9 cellular contexts compared by ENCODE assay signal in the genomic region with DNA sequence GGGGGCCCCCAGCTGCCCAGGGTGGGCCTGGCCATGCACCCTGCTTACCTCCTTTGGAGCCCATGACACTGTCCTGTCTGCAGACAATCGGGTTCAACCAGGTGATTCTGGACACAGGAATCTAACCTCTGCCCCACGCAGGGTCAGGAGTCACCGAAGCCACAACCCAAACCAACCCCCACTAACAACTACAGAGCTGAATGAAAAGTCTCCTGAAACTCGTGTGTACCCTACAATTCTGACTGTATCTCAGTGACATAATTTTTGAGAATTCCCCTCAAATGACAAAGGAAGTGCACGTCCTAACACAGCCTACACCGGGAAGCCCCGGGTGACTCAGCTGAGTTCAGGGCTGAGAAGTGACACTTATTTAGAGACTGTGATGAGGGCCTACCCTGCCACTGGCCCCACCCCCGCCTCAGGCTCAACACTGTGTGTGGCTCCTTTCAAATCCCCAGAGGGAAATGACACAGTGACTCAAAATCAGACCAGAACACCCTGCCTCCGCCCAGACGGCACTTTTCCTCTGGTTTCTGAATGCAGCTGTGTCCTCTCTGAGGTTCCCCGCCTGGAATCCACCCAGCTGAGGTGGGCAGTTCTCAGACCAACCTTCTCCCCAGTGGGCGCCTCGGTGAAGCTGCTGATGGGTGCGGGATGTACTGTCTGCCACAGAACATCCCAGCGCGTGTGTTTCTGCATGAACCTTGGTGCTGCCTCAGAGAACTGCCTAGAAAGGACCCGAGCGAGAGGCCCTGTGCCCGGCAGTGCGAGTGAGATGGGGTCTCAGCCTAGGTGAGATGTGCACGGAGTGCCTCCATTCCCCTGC. TPM values are rescaled to one million over a fixed set of nuclear protein-coding genes. Genes with fewer than 3 reads are reported as not detected.
DNase-seq lines count a peak whose midpoint lies in the region; ATAC-seq and TF ChIP-seq lines count a peak whose summit lies in the region.
"Had no signal": no experiment of that assay in that cellular context is flagged by ENCODE, and none has a peak within 500 bp of the region (broad histone marks: within the 10 kb centered on the region; RNA-seq: fewer than 3 reads in every experiment).

No MANE protein-coding gene starts in this region.

- H4K20me1 ChIP-seq in smooth muscle cell (ENCODE audit: low read depth), result peaks cover 12% of the 10 kb centered on the region

- H3K27me3 Mint-ChIP-seq in CD14-positive monocyte (ENCODE audit: low read depth in 3 of 3) (no peaks in the 10 kb centered on the region), endodermal cell (ENCODE audit: insufficient read depth) (no peaks in the 10 kb centered on the region)

- no peak overlapping the region for H2AFZ ChIP-seq in smooth muscle cell (ENCODE audit: low read depth)

- TF ChIP-seq CTCF in CD14-positive monocyte (IDR thresholded peaks at IDR 0.05) (no peak), endodermal cell (conservative IDR thresholded peaks at IDR 0.05) (no peak), smooth muscle cell (IDR thresholded peaks at IDR 0.05; ENCODE audit: borderline replicate concordance, insufficient read depth, poor library complexity, severe bottlenecking) (no peak), ovary (IDR thresholded peaks at IDR 0.05) (no peak)

- peaks cover 23% of the 10 kb centered on the region for H3K79me2 ChIP-seq in smooth muscle cell (ENCODE audit: low read depth)

- peaks cover 16% of the 10 kb centered on the region for H3F3A ChIP-seq in smooth muscle cell (ENCODE audit: low read depth)

- H3K27ac ChIP-seq in endodermal cell (ENCODE audit: low read depth, low read length) (no peak overlapping the region), smooth muscle cell (ENCODE audit: low read depth) (peak overlapping the region; percentile 98), ovary (no peak overlapping the region)
- H3K27ac ChIP-seq: HL-60 had no signal

- peak overlapping the region; percentile 78 to 94 (median 91) for H3K27ac Mint-ChIP-seq in CD14-positive monocyte
- H3K27ac Mint-ChIP-seq in endodermal cell, result peak overlapping the region; percentile 66

- H3K36me3 Mint-ChIP-seq in CD14-positive monocyte (peaks cover 69 to 87% of the 10 kb centered on the region in 2 donors), endodermal cell (ENCODE audit: low read depth) (peaks cover 45% of the 10 kb centered on the region)

- peaks cover 48% of the 10 kb centered on the region for H3K36me3 ChIP-seq in endodermal cell (ENCODE audit: control insufficient read depth, insufficient read depth, low read length)
- H3K36me3 ChIP-seq in smooth muscle cell (ENCODE audit: low read depth), result no peaks in the 10 kb centered on the region
- H3K36me3 ChIP-seq in ovary, result no peaks in the 10 kb centered on the region

- peak; percentile 85 for ATAC-seq in GM19455 (IDR thresholded peaks at IDR 0.05; ENCODE audit: unreplicated experiment)
- ATAC-seq in HG03565 (IDR thresholded peaks at IDR 0.05; ENCODE audit: unreplicated experiment), result peak; percentile 82

- no peak for TF ChIP-seq POLR2A in ovary (IDR thresholded peaks at IDR 0.05)

- H3K9me3 ChIP-seq in endodermal cell (ENCODE audit: control insufficient read depth, low read length), result no peaks in the 10 kb centered on the region
- no peaks in the 10 kb centered on the region for H3K9me3 ChIP-seq in smooth muscle cell (replicated peaks; ENCODE audit: low read depth)
- H3K9me3 ChIP-seq in ovary, result no peaks in the 10 kb centered on the region

- H3K4me1 Mint-ChIP-seq in CD14-positive monocyte, result peaks cover 9% of the 10 kb centered on the region
- H3K4me1 Mint-ChIP-seq in endodermal cell, result no peaks in the 10 kb centered on the region

- no peak overlapping the region for H3K4me3 ChIP-seq in endodermal cell (ENCODE audit: low read length)
- H3K4me3 ChIP-seq in smooth muscle cell, result no peak overlapping the region
- no peak overlapping the region for H3K4me3 ChIP-seq in ovary

- H3K4me3 Mint-ChIP-seq in CD14-positive monocyte (no peak overlapping the region), endodermal cell (no peak overlapping the region)

- peak; percentile 80 for DNase-seq in CD14-positive monocyte (ENCODE audit: low spot score)
- DNase-seq in activated CD4-positive, alpha-beta T cell treated with anti-CD3 and anti-CD28 coated beads, Interleukin-2, amount 50 U/mL, for 1 hour, result peak; percentile 74
- no peak for DNase-seq in endodermal cell
- DNase-seq in smooth muscle cell (lab: John Stamatoyannopoulos, UW; ENCODE audit: unreplicated experiment), result peak; percentile 68
- DNase-seq in NCI-H1436 treated with DMSO at 0.1 percent for 48 hours (lab: John Stamatoyannopoulos, UW), result no peak
- DNase-seq in ovary, result no peak

- H3K9ac ChIP-seq in endodermal cell (ENCODE audit: extremely low read depth, low read length, poor library complexity, severe bottlenecking) (no peak overlapping the region), smooth muscle cell (ENCODE audit: low read depth) (peak overlapping the region; percentile 86)

- no peaks in the 10 kb centered on the region for H3K27me3 ChIP-seq in endodermal cell (ENCODE audit: control insufficient read depth, insufficient read depth, low read length, poor library complexity, severe bottlenecking)
- no peaks in the 10 kb centered on the region for H3K27me3 ChIP-seq in smooth muscle cell (ENCODE audit: low read depth)
- no peaks in the 10 kb centered on the region for H3K27me3 ChIP-seq in ovary

- intact Hi-C loops in CD14-positive monocyte (cut with micrococcal nuclease), result no loop called here
- intact Hi-C loops in ovary (cut with DNase I), result no loop called here

- no peak for TF ChIP-seq EP300 in ovary (IDR thresholded peaks at IDR 0.05)

- H3K9me3 Mint-ChIP-seq in CD14-positive monocyte, result no peaks in the 10 kb centered on the region
- H3K9me3 Mint-ChIP-seq in endodermal cell, result no peaks in the 10 kb centered on the region

- H3K4me1 ChIP-seq in endodermal cell (ENCODE audit: control insufficient read depth, insufficient read depth, low read length) (no peaks in the 10 kb centered on the region), smooth muscle cell (ENCODE audit: low read depth) (peaks cover 5% of the 10 kb centered on the region), ovary (ENCODE audit: insufficient read depth) (peaks cover 6% of the 10 kb centered on the region)

- 85 to 88% methylated on average over 15 to 21 of the region's 21 CpGs for WGBS in endodermal cell (ENCODE audit: insufficient coverage in 1 of 2, insufficient read length in 1 of 2), 2 experiments
- WGBS in smooth muscle cell (ENCODE audit: low lambda C conversion rate), result 34% methylated on average over 21 of the region's 21 CpGs
- 79 to 83% (median 79%) methylated on average over 19 to 21 of the region's 21 CpGs for WGBS in ovary, 3 donors

- H3K4me2 ChIP-seq in smooth muscle cell, result peak overlapping the region; percentile 74

RNA-seq across cellular contexts. Expression of a gene that starts 9.9 kb away (rescaled TPM):
- polyA plus RNA-seq in CD14-positive monocyte, result 10 to 100 TPM; 27.6 to 28.2 TPM
- total RNA-seq in endodermal cell, result 10 to 100 TPM; 33.1 to 36.5 TPM
- polyA plus RNA-seq in endodermal cell (2013, experiment 1 of 2), result 23.3 TPM
- polyA plus RNA-seq in endodermal cell (2013, experiment 2 of 2), result 22.1 TPM
- total RNA-seq in smooth muscle cell, result 23.8 and 24.7 TPM in 2 replicates
- 37.5 and 40.7 TPM in 2 replicates for polyA plus RNA-seq in smooth muscle cell
- total RNA-seq in ovary, result 10 to 100 TPM; 27.2 to 43.2 (median 36.9) TPM
- 10 to 100 TPM in 1 of 2 donors, 1 to 10 TPM in 1; 6.4 to 28.4 TPM for polyA plus RNA-seq in ovary

RNA-seq across cellular contexts. Expression of a gene that starts 46.7 kb away (rescaled TPM):
- polyA plus RNA-seq in CD14-positive monocyte (10 to 100 TPM; 19.1 to 26.9 TPM), smooth muscle cell (17.3 and 27.4 TPM in 2 replicates), ovary (10 to 100 TPM in 1 of 2 donors, 1 to 10 TPM in 1; 5.3 to 18.3 TPM)
- total RNA-seq in endodermal cell (10 to 100 TPM; 40.5 to 43.8 TPM), smooth muscle cell (19.3 and 23.8 TPM in 2 replicates), ovary (10 to 100 TPM; 13.6 to 46.9 (median 29.3) TPM)
- polyA plus RNA-seq in endodermal cell (2013, experiment 1 of 2), result 28.2 TPM
- 21.3 TPM for polyA plus RNA-seq in endodermal cell (2013, experiment 2 of 2)

Comparison
In these comparisons a context has a peak if more than half of its experiments do, and no peak if none do; other contexts are left out.
1. DNase-seq: peak in CD14-positive monocyte (single experiment), activated CD4-positive, alpha-beta T cell treated with anti-CD3 and anti-CD28 coated beads, Interleukin-2, amount 50 U/mL, for 1 hour (single experiment) and smooth muscle cell (single experiment); none in endodermal cell (single experiment), NCI-H1436 treated with DMSO at 0.1 percent for 48 hours (single experiment) and ovary (0 of 5).